Comparison of ENCODE assay signal across 17 cellular contexts in the genomic region with DNA sequence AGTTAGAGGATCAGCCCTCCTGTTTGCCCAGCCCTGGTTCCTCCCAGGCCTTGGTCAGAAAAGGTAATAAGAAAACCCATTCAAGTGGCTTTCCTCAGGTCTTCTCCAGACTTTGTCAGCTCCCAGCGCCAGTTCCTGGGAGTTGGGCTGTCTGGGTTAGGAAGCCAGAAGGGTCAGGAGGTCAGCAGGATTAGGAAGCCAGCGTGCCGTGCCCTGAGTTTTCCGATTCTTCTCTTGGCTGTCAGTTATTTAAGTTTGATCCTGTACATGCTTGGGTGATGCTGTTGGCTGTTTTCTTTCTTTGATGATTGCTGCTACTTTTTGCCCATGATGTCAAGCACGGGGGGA.
DNase-seq lines count a peak whose midpoint lies in the region; ATAC-seq and TF ChIP-seq lines count a peak whose summit lies in the region.
"Had no signal": no experiment of that assay in that cellular context is flagged by ENCODE, and none has a peak within 500 bp of the region (broad histone marks: within the 10 kb centered on the region; RNA-seq: fewer than 3 reads in every experiment).

No MANE protein-coding gene starts in this region.

- H3K9me3 ChIP-seq in H9 (ENCODE audit: control insufficient read depth, low read depth, low read length), result no peaks in the 10 kb centered on the region
- H3K9me3 ChIP-seq in upper lobe of right lung, result no peaks in the 10 kb centered on the region
- H3K9me3 ChIP-seq: BLaER1 had no signal

- H3K27me3 ChIP-seq in H9 (ENCODE audit: insufficient read depth, low read length), result no peaks in the 10 kb centered on the region
- H3K27me3 ChIP-seq in upper lobe of right lung, result no peaks in the 10 kb centered on the region
- H3K27me3 ChIP-seq: BLaER1 had no signal

- no peaks in the 10 kb centered on the region for H3K23me2 ChIP-seq in H9 (ENCODE audit: insufficient read length, low read depth, low read length, poor library complexity, severe bottlenecking)

- no peak overlapping the region for H2BK15ac ChIP-seq in H9 (ENCODE audit: low read depth, low read length)

- WGBS in H9 (ENCODE audit: extremely low coverage, insufficient read length, low lambda C conversion rate), result no CpG with 5 or more reads among the region's 5 CpGs

- no peak overlapping the region for H3K4me2 ChIP-seq in H9 (ENCODE audit: insufficient read depth, insufficient read length, low read length)
- H3K4me2 ChIP-seq: BLaER1 had no signal

- ATAC-seq in activated CD8-positive, alpha-beta memory T cell treated with anti-CD3 and anti-CD28 coated beads, Interleukin-2, amount 10 ng/mL, durations not matched to agents 7 days and 5 days, result no peak
- no peak for ATAC-seq in upper lobe of right lung
- ATAC-seq in GM21367 (IDR thresholded peaks at IDR 0.05; ENCODE audit: unreplicated experiment), result no peak

- H3K9me3 Mint-ChIP-seq in activated CD8-positive, alpha-beta memory T cell treated with anti-CD3 and anti-CD28 coated beads, Interleukin-2, amount 10 ng/mL, durations not matched to agents 7 days and 5 days (ENCODE audit: low read depth), result no peaks in the 10 kb centered on the region
- H3K9me3 Mint-ChIP-seq in H9, result no peaks in the 10 kb centered on the region; a peak in 1 of 5 replicates
- no peaks in the 10 kb centered on the region for H3K9me3 Mint-ChIP-seq in progenitor cell of endocrine pancreas (ENCODE audit: low read depth)
- H3K9me3 Mint-ChIP-seq: CD14-positive monocyte; CD4-positive, alpha-beta memory T cell had no signal

- no peak overlapping the region for H3K9ac ChIP-seq in H9 (ENCODE audit: extremely low read depth, insufficient read length, low read length)
- H3K9ac ChIP-seq: BLaER1, GM23248 had no signal

- no peak overlapping the region for H4K91ac ChIP-seq in H9 (ENCODE audit: insufficient read length, low read depth, low read length)

- no peaks in the 10 kb centered on the region for H4K20me1 ChIP-seq in H9 (ENCODE audit: control insufficient read depth, insufficient read depth, insufficient read length)
- H4K20me1 ChIP-seq: BLaER1 had no signal

- H4K8ac ChIP-seq in H9 (replicated peaks; ENCODE audit: insufficient read length, low read depth, low read length), result no peak overlapping the region

- no peak overlapping the region for H2BK5ac ChIP-seq in H9 (ENCODE audit: insufficient read length, low read length)

- no peak overlapping the region for H4K5ac ChIP-seq in H9 (ENCODE audit: insufficient read length, low read depth, low read length)

- H3K4me3 ChIP-seq in upper lobe of right lung, result no peak overlapping the region
- H3K4me3 ChIP-seq: BLaER1, GM23248 had no signal

- H3K4me3 Mint-ChIP-seq in activated CD8-positive, alpha-beta memory T cell treated with anti-CD3 and anti-CD28 coated beads, Interleukin-2, amount 10 ng/mL, durations not matched to agents 7 days and 5 days, result no peak overlapping the region
- H3K4me3 Mint-ChIP-seq in H9 (no peak overlapping the region), progenitor cell of endocrine pancreas (ENCODE audit: low read depth) (no peak overlapping the region)
- H3K4me3 Mint-ChIP-seq: CD14-positive monocyte; CD4-positive, alpha-beta memory T cell had no signal

- H2BK20ac ChIP-seq in H9 (ENCODE audit: low read depth, low read length, poor library complexity, severe bottlenecking), result no peak overlapping the region

- no peak overlapping the region for H3K56ac ChIP-seq in H9 (ENCODE audit: insufficient read length, low read depth, low read length)

- no peaks in the 10 kb centered on the region for H3K4me1 Mint-ChIP-seq in activated CD8-positive, alpha-beta memory T cell treated with anti-CD3 and anti-CD28 coated beads, Interleukin-2, amount 10 ng/mL, durations not matched to agents 7 days and 5 days
- H3K4me1 Mint-ChIP-seq in H9 (0 out of 4 replicates have a peak, but pooled peaks cover 0 to 2% of the 10 kb centered on the region in 2 experiments), progenitor cell of endocrine pancreas (ENCODE audit: low read depth) (no peaks in the 10 kb centered on the region)
- H3K4me1 Mint-ChIP-seq: CD14-positive monocyte; CD4-positive, alpha-beta memory T cell had no signal

- CTCF ChIA-PET in activated CD8-positive, alpha-beta memory T cell treated with anti-CD3 and anti-CD28 coated beads, Interleukin-2, amount 10 ng/mL, durations not matched to agents 7 days and 5 days (lab: Charles Lee), result no interaction called here

- no peak overlapping the region for H2AK5ac ChIP-seq in H9 (ENCODE audit: insufficient read length, low read length)

- H3K79me2 ChIP-seq in H9 (ENCODE audit: insufficient read depth, low read length), result no peaks in the 10 kb centered on the region

- H3K4ac ChIP-seq in H9 (ENCODE audit: low read depth, low read length), result no peak overlapping the region

- H3K27ac Mint-ChIP-seq in activated CD8-positive, alpha-beta memory T cell treated with anti-CD3 and anti-CD28 coated beads, Interleukin-2, amount 10 ng/mL, durations not matched to agents 7 days and 5 days, result no peak overlapping the region
- no peak overlapping the region for H3K27ac Mint-ChIP-seq in H9
- H3K27ac Mint-ChIP-seq in progenitor cell of endocrine pancreas, result no peak overlapping the region
- H3K27ac Mint-ChIP-seq: CD14-positive monocyte; CD4-positive, alpha-beta memory T cell had no signal

- intact Hi-C loops in upper lobe of right lung (cut with DNase I), result no loop called here

- H3K79me1 ChIP-seq in H9 (ENCODE audit: insufficient read depth, low read depth, low read length, poor library complexity, severe bottlenecking), result no peaks in the 10 kb centered on the region

- H2BK12ac ChIP-seq in H9 (ENCODE audit: insufficient read length, low read depth, low read length), result no peak overlapping the region

- H3K36me3 Mint-ChIP-seq in activated CD8-positive, alpha-beta memory T cell treated with anti-CD3 and anti-CD28 coated beads, Interleukin-2, amount 10 ng/mL, durations not matched to agents 7 days and 5 days, result no peaks in the 10 kb centered on the region
- H3K36me3 Mint-ChIP-seq in H9 (ENCODE audit: insufficient read depth in 1 of 3, low read depth in 3 of 3), result no peaks in the 10 kb centered on the region; a peak in 1 of 7 replicates
- H3K36me3 Mint-ChIP-seq in progenitor cell of endocrine pancreas (ENCODE audit: insufficient read depth), result no peaks in the 10 kb centered on the region
- H3K36me3 Mint-ChIP-seq: CD14-positive monocyte; CD4-positive, alpha-beta memory T cell had no signal

- no peak overlapping the region for H3T11ph ChIP-seq in H9 (ENCODE audit: low read length)

- H3K23ac ChIP-seq in H9 (ENCODE audit: insufficient read length, low read depth, low read length), result no peak overlapping the region

- H2BK120ac ChIP-seq in H9 (ENCODE audit: low read depth, low read length, poor library complexity, severe bottlenecking), result no peak overlapping the region

- no peak overlapping the region for H3K27ac ChIP-seq in H9 (ENCODE audit: insufficient read length, low read depth, low read length)
- no peak overlapping the region for H3K27ac ChIP-seq in upper lobe of right lung
- H3K27ac ChIP-seq: BLaER1, GM23248 had no signal

- H3K27me3 Mint-ChIP-seq in activated CD8-positive, alpha-beta memory T cell treated with anti-CD3 and anti-CD28 coated beads, Interleukin-2, amount 10 ng/mL, durations not matched to agents 7 days and 5 days, result peaks cover 30% of the 10 kb centered on the region
- H3K27me3 Mint-ChIP-seq in H9 (ENCODE audit: low read depth), result peaks cover 10% of the 10 kb centered on the region
- peaks cover 11% of the 10 kb centered on the region for H3K27me3 Mint-ChIP-seq in progenitor cell of endocrine pancreas
- H3K27me3 Mint-ChIP-seq: CD4-positive, alpha-beta memory T cell had no signal

- no peak overlapping the region for H3K18ac ChIP-seq in H9 (ENCODE audit: insufficient read length, low read depth, low read length)

- peak; percentile 29 for DNase-seq in activated CD8-positive, alpha-beta memory T cell treated with anti-CD3 and anti-CD28 coated beads, Interleukin-2, amount 50 U/mL, for 48 hours
- DNase-seq in activated CD8-positive, alpha-beta memory T cell treated with anti-CD3 and anti-CD28 coated beads, Interleukin-2, amount 10 ng/mL, durations not matched to agents 7 days and 5 days, result no peak
- DNase-seq in H9 (peak; percentile 4), islet precursor cell (peak; percentile 33), progenitor cell of endocrine pancreas (ENCODE audit: low spot score, unreplicated experiment) (peak; percentile 1), upper lobe of right lung (no peak)
- no peak for DNase-seq in stimulated activated CD4-positive, alpha-beta T cell treated with anti-CD3 and anti-CD28 coated beads, Interleukin-15, amount 100 ng/mL, for 24 hours
- DNase-seq: 8988T; CD4-positive, alpha-beta memory T cell; DMS153; DMS79 treated with DMSO at 0.1 percent for 48 hours; GF-D8; HCEC 1CT had no signal

- H3K36me3 ChIP-seq in upper lobe of right lung, result no peaks in the 10 kb centered on the region
- H3K36me3 ChIP-seq: BLaER1 had no signal

- no peak overlapping the region for H2AFZ ChIP-seq in H9 (ENCODE audit: low read length)
- H2AFZ ChIP-seq: GM23248 had no signal

- TF ChIP-seq CTCF in H9 (conservative IDR thresholded peaks at IDR 0.05), result no peak
- TF ChIP-seq CTCF in progenitor cell of endocrine pancreas (IDR thresholded peaks at IDR 0.05; ENCODE audit: unreplicated experiment), result no peak
- TF ChIP-seq CTCF in upper lobe of right lung (IDR thresholded peaks at IDR 0.05), result no peak

- H3K4me1 ChIP-seq in H9 (ENCODE audit: insufficient read depth, low read length) (no peaks in the 10 kb centered on the region), upper lobe of right lung (no peaks in the 10 kb centered on the region)
- H3K4me1 ChIP-seq: BLaER1 had no signal

- no peak overlapping the region for H3K14ac ChIP-seq in H9 (ENCODE audit: insufficient read depth, low read length)

Comparison
In these comparisons a context has a peak if more than half of its experiments do, and no peak if none do; other contexts are left out.
1. DNase-seq: peak in activated CD8-positive, alpha-beta memory T cell treated with anti-CD3 and anti-CD28 coated beads, Interleukin-2, amount 50 U/mL, for 48 hours (single experiment), H9 (single experiment), islet precursor cell (single experiment) and progenitor cell of endocrine pancreas (single experiment); none in activated CD8-positive, alpha-beta memory T cell treated with anti-CD3 and anti-CD28 coated beads, Interleukin-2, amount 10 ng/mL, durations not matched to agents 7 days and 5 days (single experiment), upper lobe of right lung (single experiment) and stimulated activated CD4-positive, alpha-beta T cell treated with anti-CD3 and anti-CD28 coated beads, Interleukin-15, amount 100 ng/mL, for 24 hours (single experiment).